14 cellular contexts compared by ENCODE assay signal in genomic region chr12:106861984-106862894, GRCh38.
A peak's percentile ranks its signal among the peaks of the same experiment; 100 is the strongest.
DNase-seq lines count a peak whose midpoint lies in the region; ATAC-seq, FAIRE-seq and TF ChIP-seq lines count a peak whose summit lies in the region.
"Had no signal": no experiment of that assay in that cellular context is flagged by ENCODE, and none has a peak within 500 bp of the region (broad histone marks: within the 10 kb centered on the region; RNA-seq: fewer than 3 reads in every experiment).

No MANE protein-coding gene starts in this region.

- H3K27me3 ChIP-seq in AG04450 (ENCODE audit: control insufficient read depth, insufficient read depth, low read length) (no peaks in the 10 kb centered on the region), gastroesophageal sphincter (no peaks in the 10 kb centered on the region), Karpas-422 (ENCODE audit: low read length) (no peaks in the 10 kb centered on the region)

- H3K79me2 ChIP-seq in Karpas-422 (ENCODE audit: low read length) = no peaks in the 10 kb centered on the region

- H3K4me1 ChIP-seq in gastroesophageal sphincter (peaks cover 10 to 21% (median 11%) of the 10 kb centered on the region in 3 donors), Karpas-422 (ENCODE audit: low read length) (peaks cover 5% of the 10 kb centered on the region; the same call in 1 of the 2 replicates)
- H3K4me1 ChIP-seq: prostate gland had no signal

- H2AFZ ChIP-seq in Karpas-422 (ENCODE audit: low read length) = no peak overlapping the region
- H2AFZ ChIP-seq: GM23338 had no signal

- H3K9me3 ChIP-seq in AG04450 (ENCODE audit: control insufficient read depth, insufficient read depth, low read length) (no peaks in the 10 kb centered on the region), gastroesophageal sphincter (no peaks in the 10 kb centered on the region), Karpas-422 (ENCODE audit: low read length) (no peaks in the 10 kb centered on the region)
- H3K9me3 ChIP-seq: prostate gland had no signal

- peak; percentile 43 for FAIRE-seq in H54 (lab: Jason Lieb, UNC)
- FAIRE-seq: TTC549 had no signal

- H3K27ac ChIP-seq in AG04450 (ENCODE audit: low read depth, low read length) (no peak overlapping the region), gastroesophageal sphincter (peak overlapping the region in 3 of 4 donors; percentile 15 to 60 (median 24)), Karpas-422 (ENCODE audit: low read length) (no peak overlapping the region)
- H3K27ac ChIP-seq: prostate gland, RWPE1 had no signal

- H3K4me3 ChIP-seq in AG04450 (ENCODE audit: low read depth, low read length) (no peak overlapping the region), gastroesophageal sphincter (no peak overlapping the region), Karpas-422 (ENCODE audit: low read length) (no peak overlapping the region)
- H3K4me3 ChIP-seq: GM23338, prostate gland had no signal

- peaks cover 0 to 17% of the 10 kb centered on the region in 2 donors for H3K36me3 ChIP-seq in gastroesophageal sphincter
- no peaks in the 10 kb centered on the region for H3K36me3 ChIP-seq in Karpas-422 (ENCODE audit: insufficient read depth, low read length)
- H3K36me3 ChIP-seq: prostate gland had no signal

- TF ChIP-seq POLR2A in H54 (IDR thresholded peaks at IDR 0.05; ENCODE audit: low read depth, low read length) (no peak), gastroesophageal sphincter (IDR thresholded peaks at IDR 0.05) (no peak)

- no peak overlapping the region for H3K4me2 ChIP-seq in Karpas-422 (ENCODE audit: low read depth, low read length, poor library complexity, severe bottlenecking)
- H3K4me2 ChIP-seq: GM23338 had no signal

- WGBS in gastroesophageal sphincter (ENCODE audit: low coverage in 1 of 2), 2 donors = 84 to 89% methylated on average over 3 of the region's 3 CpGs

- H4K20me1 ChIP-seq in Karpas-422 (ENCODE audit: insufficient read depth, low read depth, low read length) = no peaks in the 10 kb centered on the region

- no peak overlapping the region for H3K9ac ChIP-seq in Karpas-422 (ENCODE audit: low read length)

- CTCF ChIA-PET in AG04450 (lab: Charles Lee) = interaction anchor here (1.9 kb wide), 1 partner anchor 58 kb away, joined by 6 read pairs; no protein-coding TSS in a partner anchor

- POLR2A ChIA-PET in AG04450 (lab: Yijun Ruan, JAX) = no interaction called here

- no peaks in the 10 kb centered on the region for H3K9me2 ChIP-seq in Karpas-422 (replicated peaks; ENCODE audit: insufficient read depth, low read length)

- TF ChIP-seq CTCF in AG04450 (IDR thresholded peaks at IDR 0.05; ENCODE audit: low read depth, low read length) = no peak
- TF ChIP-seq CTCF in gastroesophageal sphincter (IDR thresholded peaks at IDR 0.05) = no peak

- TF ChIP-seq EP300 in gastroesophageal sphincter (IDR thresholded peaks at IDR 0.05) = no peak

- DNase-seq in AG04450 (ENCODE audit: low read depth, low spot score) (peak; percentile 47), H54 (ENCODE audit: insufficient read length, low spot score) (no peak), amniotic epithelial cell (ENCODE audit: low read depth) (peak; percentile 90), Karpas-422 (no peak), NCI-H2029 treated with DMSO at 0.1 percent for 48 hours (lab: John Stamatoyannopoulos, UW) (no peak)
- DNase-seq: stimulated activated CD4-positive, alpha-beta T cell treated with anti-CD3 and anti-CD28 coated beads, Interleukin-4, amount 100 ng/mL, for 4 hours; stimulated activated naive CD8-positive, alpha-beta T cell treated with anti-CD3 and anti-CD28 coated beads, Interleukin-15, Interleukin-2, amounts not matched to agents 100 U/mL and 50 U/mL, for 24 hours had no signal

- no peak for ATAC-seq in gastroesophageal sphincter
- ATAC-seq in HG02571 (IDR thresholded peaks at IDR 0.05; ENCODE audit: unreplicated experiment) = no peak
- ATAC-seq in HG03097 (IDR thresholded peaks at IDR 0.05; ENCODE audit: low FRiP score, unreplicated experiment) = no peak
- ATAC-seq: GM23338; stimulated activated naive CD8-positive, alpha-beta T cell treated with anti-CD3 and anti-CD28 coated beads, Interleukin-15, Interleukin-2, amounts not matched to agents 100 U/mL and 50 U/mL, for 24 hours had no signal

Comparison
In these comparisons a context has a peak if more than half of its experiments do, and no peak if none do; other contexts are left out.
1. DNase-seq: peak in AG04450 (single experiment) and amniotic epithelial cell (single experiment); none in H54 (single experiment), Karpas-422 (single experiment) and NCI-H2029 treated with DMSO at 0.1 percent for 48 hours (single experiment).
2. H3K27ac ChIP-seq: peak in gastroesophageal sphincter (3 of 4); none in AG04450 (single experiment) and Karpas-422 (single experiment).